Comparison of ENCODE assay signal across 13 cellular contexts in genomic region chr5:157487358-157487757, GRCh38. TPM values are rescaled to one million over a fixed set of nuclear protein-coding genes. Genes with fewer than 3 reads are reported as not detected.
A peak's percentile ranks its signal among the peaks of the same experiment; 100 is the strongest.
DNase-seq lines count a peak whose midpoint lies in the region; ATAC-seq, FAIRE-seq and TF ChIP-seq lines count a peak whose summit lies in the region.
"Had no signal": no experiment of that assay in that cellular context is flagged by ENCODE, and none has a peak within 500 bp of the region (broad histone marks: within the 10 kb centered on the region; RNA-seq: fewer than 3 reads in every experiment).

No MANE protein-coding gene starts in this region.

- ATAC-seq in GM19328 (IDR thresholded peaks at IDR 0.05; ENCODE audit: unreplicated experiment): peak; percentile 43
- peak; percentile 44 for ATAC-seq in HG03159 (IDR thresholded peaks at IDR 0.05; ENCODE audit: unreplicated experiment)
- no peak for ATAC-seq in HG03520 (IDR thresholded peaks at IDR 0.05; ENCODE audit: unreplicated experiment)
- no peak for ATAC-seq in upper lobe of right lung
- no peak for ATAC-seq in HG02840 (IDR thresholded peaks at IDR 0.05; ENCODE audit: low FRiP score, unreplicated experiment)

- H3K36me3 ChIP-seq in upper lobe of right lung: peaks cover 40% of the 10 kb centered on the region
- H3K36me3 ChIP-seq: uterus had no signal

- intact Hi-C loops in upper lobe of right lung (cut with DNase I): no loop called here

- no peak overlapping the region for H3K4me3 ChIP-seq in upper lobe of right lung
- H3K4me3 ChIP-seq: uterus had no signal

- peak; percentile 40 for DNase-seq in GM12891 (ENCODE audit: insufficient read length, low spot score)
- DNase-seq in germinal center (ENCODE audit: low spot score): peak; percentile 70
- DNase-seq in upper lobe of right lung: no peak
- no peak for DNase-seq in NOMO-1 treated with DMSO at 0.1 percent for 48 hours (lab: John Stamatoyannopoulos, UW; ENCODE audit: unreplicated experiment)
- DNase-seq: activated CD8-positive, alpha-beta memory T cell treated with anti-CD3 and anti-CD28 coated beads, Interleukin-2, amount 50 U/mL, for 48 hours; erythroblast; NCI-H1092 treated with DMSO at 0.1 percent for 48 hours; NK-92 treated with Interleukin-12 subunit alpha and Interleukin-12 subunit beta, amount 100 ng/mL, for 24 hours; uterus had no signal

- no peak for TF ChIP-seq CTCF in upper lobe of right lung (IDR thresholded peaks at IDR 0.05)

- no peak for TF ChIP-seq POLR2A in GM12891 (IDR thresholded peaks at IDR 0.05; ENCODE audit: low read depth, low read length)

- FAIRE-seq in GM12891 (lab: Jason Lieb, UNC): peak; percentile 72

- H3K9me3 ChIP-seq in upper lobe of right lung: no peaks in the 10 kb centered on the region
- H3K9me3 ChIP-seq: uterus had no signal

- H3K27ac ChIP-seq in upper lobe of right lung: no peak overlapping the region
- H3K27ac ChIP-seq: uterus had no signal

- no peaks in the 10 kb centered on the region for H3K4me1 ChIP-seq in upper lobe of right lung
- H3K4me1 ChIP-seq: uterus had no signal

- no peaks in the 10 kb centered on the region for H3K27me3 ChIP-seq in upper lobe of right lung
- H3K27me3 ChIP-seq: uterus had no signal

TF ChIP-seq in GM12891, 5 proteins besides CTCF, POLR2A, EP300 and RAD21:
- TF ChIP-seq SPI1 (IDR thresholded peaks at IDR 0.05; ENCODE audit: low read depth, low read length) (no peak), PAX5 (IDR thresholded peaks at IDR 0.05; ENCODE audit: insufficient read depth, low read length, severe bottlenecking) (no peak), POLR2AphosphoS5 (IDR thresholded peaks at IDR 0.05; ENCODE audit: low read depth, low read length) (no peak), TAF1 (IDR thresholded peaks at IDR 0.05; ENCODE audit: low read depth, low read length) (no peak), POU2F2 (IDR thresholded peaks at IDR 0.05; ENCODE audit: low read depth, low read length) (no peak)

RNA-seq across cellular contexts. Expression of gene NIPAL4, which starts 27.3 kb away (rescaled TPM):
- polyA plus RNA-seq in GM12891 (2012; ENCODE audit: low read depth, missing spikeins): 1.2 TPM
- total RNA-seq in upper lobe of right lung: not detected

Comparison
In these comparisons a context has a peak if more than half of its experiments do, and no peak if none do; other contexts are left out.
1. DNase-seq: peak in GM12891 (single experiment) and germinal center (single experiment); none in upper lobe of right lung (single experiment) and NOMO-1 treated with DMSO at 0.1 percent for 48 hours (single experiment).
2. ATAC-seq: peak in GM19328 (single experiment) and HG03159 (single experiment); none in HG03520 (single experiment), upper lobe of right lung (single experiment) and HG02840 (single experiment).